In the genomic region with DNA sequence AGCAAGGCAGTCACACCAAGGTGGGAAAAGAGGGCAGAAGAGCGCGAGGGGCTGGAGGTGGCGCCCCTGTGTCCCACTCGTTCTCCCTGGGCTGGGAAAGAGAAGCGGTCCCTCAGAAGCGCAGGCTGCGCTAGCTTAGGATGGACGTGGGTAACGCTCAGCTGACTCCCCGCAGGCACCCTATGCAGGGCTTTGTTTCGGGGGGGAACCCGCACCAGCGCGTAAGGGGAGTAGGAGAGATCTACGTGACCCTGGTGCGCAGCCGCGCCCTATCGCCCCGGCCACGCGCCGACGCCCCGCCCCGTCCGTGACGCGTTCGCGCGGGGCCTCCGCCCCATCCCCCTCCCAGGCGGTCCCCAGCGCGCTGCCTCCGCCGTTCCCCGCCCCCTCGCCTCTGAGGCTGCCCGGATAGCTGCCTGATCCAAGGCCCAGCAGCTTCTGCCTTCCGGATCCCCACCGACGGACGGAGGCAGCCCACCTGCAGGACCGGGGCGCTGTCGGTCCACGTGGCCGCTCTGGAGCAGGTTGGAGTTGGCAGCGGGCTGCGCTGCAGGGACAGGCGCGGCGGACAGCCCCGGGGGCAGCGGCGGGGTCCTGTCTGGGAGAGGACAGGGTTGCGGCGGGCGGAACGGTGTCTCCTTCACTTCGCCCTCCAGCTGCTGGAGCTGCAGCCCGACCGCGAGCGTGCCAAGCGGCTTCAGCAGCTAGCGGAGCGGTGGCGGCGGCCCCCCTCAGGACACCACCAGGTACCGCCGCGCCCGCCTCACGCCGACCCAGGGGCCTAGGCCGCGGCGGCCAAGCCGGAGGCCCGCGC, we compare ENCODE assay signal across 1 cellular context.
TF ChIP-seq lines count a peak whose summit lies in the region.

A gene with protein sequence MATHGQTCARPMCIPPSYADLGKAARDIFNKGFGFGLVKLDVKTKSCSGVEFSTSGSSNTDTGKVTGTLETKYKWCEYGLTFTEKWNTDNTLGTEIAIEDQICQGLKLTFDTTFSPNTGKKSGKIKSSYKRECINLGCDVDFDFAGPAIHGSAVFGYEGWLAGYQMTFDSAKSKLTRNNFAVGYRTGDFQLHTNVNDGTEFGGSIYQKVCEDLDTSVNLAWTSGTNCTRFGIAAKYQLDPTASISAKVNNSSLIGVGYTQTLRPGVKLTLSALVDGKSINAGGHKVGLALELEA (plus strand): TSS at position 604 of the 814 bp plus-strand sequence. CDS start 363 bp downstream, outside the sequence.

TF ChIP-seq in HEK293, 187 proteins besides CTCF, POLR2A, EP300 and RAD21 (continued from another document and continues in another):
- TF ChIP-seq, protein P1, sequence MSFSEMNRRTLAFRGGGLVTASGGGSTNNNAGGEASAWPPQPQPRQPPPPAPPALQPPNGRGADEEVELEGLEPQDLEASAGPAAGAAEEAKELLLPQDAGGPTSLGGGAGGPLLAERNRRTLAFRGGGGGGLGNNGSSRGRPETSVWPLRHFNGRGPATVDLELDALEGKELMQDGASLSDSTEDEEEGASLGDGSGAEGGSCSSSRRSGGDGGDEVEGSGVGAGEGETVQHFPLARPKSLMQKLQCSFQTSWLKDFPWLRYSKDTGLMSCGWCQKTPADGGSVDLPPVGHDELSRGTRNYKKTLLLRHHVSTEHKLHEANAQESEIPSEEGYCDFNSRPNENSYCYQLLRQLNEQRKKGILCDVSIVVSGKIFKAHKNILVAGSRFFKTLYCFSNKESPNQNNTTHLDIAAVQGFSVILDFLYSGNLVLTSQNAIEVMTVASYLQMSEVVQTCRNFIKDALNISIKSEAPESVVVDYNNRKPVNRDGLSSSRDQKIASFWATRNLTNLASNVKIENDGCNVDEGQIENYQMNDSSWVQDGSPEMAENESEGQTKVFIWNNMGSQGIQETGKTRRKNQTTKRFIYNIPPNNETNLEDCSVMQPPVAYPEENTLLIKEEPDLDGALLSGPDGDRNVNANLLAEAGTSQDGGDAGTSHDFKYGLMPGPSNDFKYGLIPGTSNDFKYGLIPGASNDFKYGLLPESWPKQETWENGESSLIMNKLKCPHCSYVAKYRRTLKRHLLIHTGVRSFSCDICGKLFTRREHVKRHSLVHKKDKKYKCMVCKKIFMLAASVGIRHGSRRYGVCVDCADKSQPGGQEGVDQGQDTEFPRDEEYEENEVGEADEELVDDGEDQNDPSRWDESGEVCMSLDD (tag by site-specific recombination; IDR thresholded peaks at IDR 0.05) = no peak
- peak; percentile 78 for TF ChIP-seq SP2 (tag by site-specific recombination; IDR thresholded peaks at IDR 0.05)
- no peak for TF ChIP-seq ZNF560 (tag by site-specific recombination; IDR thresholded peaks at IDR 0.05; ENCODE audit: borderline replicate concordance)
- peak; percentile 78 for TF ChIP-seq EGR2 (tag by site-specific recombination; IDR thresholded peaks at IDR 0.05; ENCODE audit: low read depth)
- TF ChIP-seq, protein P2, sequence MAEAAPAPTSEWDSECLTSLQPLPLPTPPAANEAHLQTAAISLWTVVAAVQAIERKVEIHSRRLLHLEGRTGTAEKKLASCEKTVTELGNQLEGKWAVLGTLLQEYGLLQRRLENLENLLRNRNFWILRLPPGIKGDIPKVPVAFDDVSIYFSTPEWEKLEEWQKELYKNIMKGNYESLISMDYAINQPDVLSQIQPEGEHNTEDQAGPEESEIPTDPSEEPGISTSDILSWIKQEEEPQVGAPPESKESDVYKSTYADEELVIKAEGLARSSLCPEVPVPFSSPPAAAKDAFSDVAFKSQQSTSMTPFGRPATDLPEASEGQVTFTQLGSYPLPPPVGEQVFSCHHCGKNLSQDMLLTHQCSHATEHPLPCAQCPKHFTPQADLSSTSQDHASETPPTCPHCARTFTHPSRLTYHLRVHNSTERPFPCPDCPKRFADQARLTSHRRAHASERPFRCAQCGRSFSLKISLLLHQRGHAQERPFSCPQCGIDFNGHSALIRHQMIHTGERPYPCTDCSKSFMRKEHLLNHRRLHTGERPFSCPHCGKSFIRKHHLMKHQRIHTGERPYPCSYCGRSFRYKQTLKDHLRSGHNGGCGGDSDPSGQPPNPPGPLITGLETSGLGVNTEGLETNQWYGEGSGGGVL (tag by site-specific recombination; IDR thresholded peaks at IDR 0.05) = peak; percentile 32; the same call in 1 of the 2 replicates
- TF ChIP-seq, protein P3, sequence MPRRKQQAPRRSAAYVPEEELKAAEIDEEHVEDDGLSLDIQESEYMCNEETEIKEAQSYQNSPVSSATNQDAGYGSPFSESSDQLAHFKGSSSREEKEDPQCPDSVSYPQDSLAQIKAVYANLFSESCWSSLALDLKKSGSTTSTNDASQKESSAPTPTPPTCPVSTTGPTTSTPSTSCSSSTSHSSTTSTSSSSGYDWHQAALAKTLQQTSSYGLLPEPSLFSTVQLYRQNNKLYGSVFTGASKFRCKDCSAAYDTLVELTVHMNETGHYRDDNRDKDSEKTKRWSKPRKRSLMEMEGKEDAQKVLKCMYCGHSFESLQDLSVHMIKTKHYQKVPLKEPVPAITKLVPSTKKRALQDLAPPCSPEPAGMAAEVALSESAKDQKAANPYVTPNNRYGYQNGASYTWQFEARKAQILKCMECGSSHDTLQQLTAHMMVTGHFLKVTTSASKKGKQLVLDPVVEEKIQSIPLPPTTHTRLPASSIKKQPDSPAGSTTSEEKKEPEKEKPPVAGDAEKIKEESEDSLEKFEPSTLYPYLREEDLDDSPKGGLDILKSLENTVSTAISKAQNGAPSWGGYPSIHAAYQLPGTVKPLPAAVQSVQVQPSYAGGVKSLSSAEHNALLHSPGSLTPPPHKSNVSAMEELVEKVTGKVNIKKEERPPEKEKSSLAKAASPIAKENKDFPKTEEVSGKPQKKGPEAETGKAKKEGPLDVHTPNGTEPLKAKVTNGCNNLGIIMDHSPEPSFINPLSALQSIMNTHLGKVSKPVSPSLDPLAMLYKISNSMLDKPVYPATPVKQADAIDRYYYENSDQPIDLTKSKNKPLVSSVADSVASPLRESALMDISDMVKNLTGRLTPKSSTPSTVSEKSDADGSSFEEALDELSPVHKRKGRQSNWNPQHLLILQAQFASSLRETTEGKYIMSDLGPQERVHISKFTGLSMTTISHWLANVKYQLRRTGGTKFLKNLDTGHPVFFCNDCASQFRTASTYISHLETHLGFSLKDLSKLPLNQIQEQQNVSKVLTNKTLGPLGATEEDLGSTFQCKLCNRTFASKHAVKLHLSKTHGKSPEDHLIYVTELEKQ (tag by site-specific recombination; IDR thresholded peaks at IDR 0.05; ENCODE audit: borderline replicate concordance) = peak; percentile 36; the same call in 1 of the 2 replicates
- peak; percentile 95 for TF ChIP-seq ZXDB (tag by site-specific recombination; IDR thresholded peaks at IDR 0.05)
- TF ChIP-seq ZIC2 (tag by site-specific recombination; IDR thresholded peaks at IDR 0.05) = peak; percentile 54; the same call in 1 of the 2 replicates
- TF ChIP-seq, protein P4, sequence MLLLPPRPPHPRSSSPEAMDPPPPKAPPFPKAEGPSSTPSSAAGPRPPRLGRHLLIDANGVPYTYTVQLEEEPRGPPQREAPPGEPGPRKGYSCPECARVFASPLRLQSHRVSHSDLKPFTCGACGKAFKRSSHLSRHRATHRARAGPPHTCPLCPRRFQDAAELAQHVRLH (tag by site-specific recombination; IDR thresholded peaks at IDR 0.05) = peak; percentile 94
- no peak for TF ChIP-seq ZNF175 (tag by site-specific recombination; IDR thresholded peaks at IDR 0.05)
- 0 out of 2 replicates have a peak, but pooled peaks have one; percentile 11 for TF ChIP-seq ZNF596 (tag by site-specific recombination; IDR thresholded peaks at IDR 0.05)
- peak; percentile 50; the same call in 1 of the 2 replicates for TF ChIP-seq ZNF561 (tag by site-specific recombination; IDR thresholded peaks at IDR 0.05; ENCODE audit: borderline replicate concordance)
- TF ChIP-seq ZBTB7A (tag by site-specific recombination; IDR thresholded peaks at IDR 0.05; ENCODE audit: low read depth) = peak; percentile 92
- TF ChIP-seq ZNF433 (tag by site-specific recombination; IDR thresholded peaks at IDR 0.05; ENCODE audit: low read depth) = no peak
- no peak for TF ChIP-seq OVOL3 (tag by site-specific recombination; IDR thresholded peaks at IDR 0.05)
- 0 out of 2 replicates have a peak, but pooled peaks have one; percentile 45 for TF ChIP-seq ZNF10 (tag by site-specific recombination; IDR thresholded peaks at IDR 0.05)
- TF ChIP-seq GLIS1 (tag by site-specific recombination; IDR thresholded peaks at IDR 0.05) = peak; percentile 83
- no peak for TF ChIP-seq ZNF707 (tag by site-specific recombination; IDR thresholded peaks at IDR 0.05)
- TF ChIP-seq ZNF48 (tag by site-specific recombination; IDR thresholded peaks at IDR 0.05) = no peak
- TF ChIP-seq, protein P5, sequence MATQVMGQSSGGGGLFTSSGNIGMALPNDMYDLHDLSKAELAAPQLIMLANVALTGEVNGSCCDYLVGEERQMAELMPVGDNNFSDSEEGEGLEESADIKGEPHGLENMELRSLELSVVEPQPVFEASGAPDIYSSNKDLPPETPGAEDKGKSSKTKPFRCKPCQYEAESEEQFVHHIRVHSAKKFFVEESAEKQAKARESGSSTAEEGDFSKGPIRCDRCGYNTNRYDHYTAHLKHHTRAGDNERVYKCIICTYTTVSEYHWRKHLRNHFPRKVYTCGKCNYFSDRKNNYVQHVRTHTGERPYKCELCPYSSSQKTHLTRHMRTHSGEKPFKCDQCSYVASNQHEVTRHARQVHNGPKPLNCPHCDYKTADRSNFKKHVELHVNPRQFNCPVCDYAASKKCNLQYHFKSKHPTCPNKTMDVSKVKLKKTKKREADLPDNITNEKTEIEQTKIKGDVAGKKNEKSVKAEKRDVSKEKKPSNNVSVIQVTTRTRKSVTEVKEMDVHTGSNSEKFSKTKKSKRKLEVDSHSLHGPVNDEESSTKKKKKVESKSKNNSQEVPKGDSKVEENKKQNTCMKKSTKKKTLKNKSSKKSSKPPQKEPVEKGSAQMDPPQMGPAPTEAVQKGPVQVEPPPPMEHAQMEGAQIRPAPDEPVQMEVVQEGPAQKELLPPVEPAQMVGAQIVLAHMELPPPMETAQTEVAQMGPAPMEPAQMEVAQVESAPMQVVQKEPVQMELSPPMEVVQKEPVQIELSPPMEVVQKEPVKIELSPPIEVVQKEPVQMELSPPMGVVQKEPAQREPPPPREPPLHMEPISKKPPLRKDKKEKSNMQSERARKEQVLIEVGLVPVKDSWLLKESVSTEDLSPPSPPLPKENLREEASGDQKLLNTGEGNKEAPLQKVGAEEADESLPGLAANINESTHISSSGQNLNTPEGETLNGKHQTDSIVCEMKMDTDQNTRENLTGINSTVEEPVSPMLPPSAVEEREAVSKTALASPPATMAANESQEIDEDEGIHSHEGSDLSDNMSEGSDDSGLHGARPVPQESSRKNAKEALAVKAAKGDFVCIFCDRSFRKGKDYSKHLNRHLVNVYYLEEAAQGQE (tag by site-specific recombination; IDR thresholded peaks at IDR 0.05) = peak; percentile 28; the same call in 1 of the 2 replicates
- no peak for TF ChIP-seq ZNF571 (tag by site-specific recombination; IDR thresholded peaks at IDR 0.05)
- no peak for TF ChIP-seq ZBTB21 (tag by site-specific recombination; IDR thresholded peaks at IDR 0.05)
- no peak for TF ChIP-seq ZNF837 (tag by site-specific recombination; IDR thresholded peaks at IDR 0.05)
- no peak for TF ChIP-seq MYNN (tag by site-specific recombination; IDR thresholded peaks at IDR 0.05; ENCODE audit: borderline replicate concordance)
- no peak for TF ChIP-seq ZNF155 (tag by site-specific recombination; IDR thresholded peaks at IDR 0.05)
- TF ChIP-seq ZFP37 (tag by site-specific recombination; IDR thresholded peaks at IDR 0.05) = no peak
- no peak for TF ChIP-seq ZNF121 (tag by site-specific recombination; IDR thresholded peaks at IDR 0.05)
- peak; percentile 78 for TF ChIP-seq ZNF629 (tag by site-specific recombination; IDR thresholded peaks at IDR 0.05)
- no peak for TF ChIP-seq ZFP3 (tag by site-specific recombination; IDR thresholded peaks at IDR 0.05; ENCODE audit: low read depth)
- no peak for TF ChIP-seq HOXC10 (CRISPR knock-in tag; IDR thresholded peaks at IDR 0.05)
- no peak for TF ChIP-seq ZNF548 (tag by site-specific recombination; IDR thresholded peaks at IDR 0.05)
- no peak for TF ChIP-seq ZNF747 (tag by site-specific recombination; IDR thresholded peaks at IDR 0.05)
- TF ChIP-seq ZNF670 (tag by site-specific recombination; IDR thresholded peaks at IDR 0.05; ENCODE audit: low read depth) = no peak
- TF ChIP-seq, protein P6, sequence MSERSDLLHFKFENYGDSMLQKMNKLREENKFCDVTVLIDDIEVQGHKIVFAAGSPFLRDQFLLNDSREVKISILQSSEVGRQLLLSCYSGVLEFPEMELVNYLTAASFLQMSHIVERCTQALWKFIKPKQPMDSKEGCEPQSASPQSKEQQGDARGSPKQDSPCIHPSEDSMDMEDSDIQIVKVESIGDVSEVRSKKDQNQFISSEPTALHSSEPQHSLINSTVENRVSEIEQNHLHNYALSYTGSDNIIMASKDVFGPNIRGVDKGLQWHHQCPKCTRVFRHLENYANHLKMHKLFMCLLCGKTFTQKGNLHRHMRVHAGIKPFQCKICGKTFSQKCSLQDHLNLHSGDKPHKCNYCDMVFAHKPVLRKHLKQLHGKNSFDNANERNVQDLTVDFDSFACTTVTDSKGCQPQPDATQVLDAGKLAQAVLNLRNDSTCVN (tag by site-specific recombination; optimal IDR thresholded peaks at IDR 0.05) = peak; percentile 95
- TF ChIP-seq ZNF239 (tag by site-specific recombination; IDR thresholded peaks at IDR 0.05) = 0 out of 2 replicates have a peak, but pooled peaks have one; percentile 20
- TF ChIP-seq KLF7 (tag by site-specific recombination; IDR thresholded peaks at IDR 0.05; ENCODE audit: borderline replicate concordance) = peak; percentile 78
- no peak for TF ChIP-seq REPIN1 (tag by site-specific recombination; IDR thresholded peaks at IDR 0.05; ENCODE audit: low read depth)
- TF ChIP-seq, protein P7, sequence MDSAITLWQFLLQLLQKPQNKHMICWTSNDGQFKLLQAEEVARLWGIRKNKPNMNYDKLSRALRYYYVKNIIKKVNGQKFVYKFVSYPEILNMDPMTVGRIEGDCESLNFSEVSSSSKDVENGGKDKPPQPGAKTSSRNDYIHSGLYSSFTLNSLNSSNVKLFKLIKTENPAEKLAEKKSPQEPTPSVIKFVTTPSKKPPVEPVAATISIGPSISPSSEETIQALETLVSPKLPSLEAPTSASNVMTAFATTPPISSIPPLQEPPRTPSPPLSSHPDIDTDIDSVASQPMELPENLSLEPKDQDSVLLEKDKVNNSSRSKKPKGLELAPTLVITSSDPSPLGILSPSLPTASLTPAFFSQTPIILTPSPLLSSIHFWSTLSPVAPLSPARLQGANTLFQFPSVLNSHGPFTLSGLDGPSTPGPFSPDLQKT (IDR thresholded peaks at IDR 0.05; ENCODE audit: borderline replicate concordance, low read depth, low read length) = no peak
- TF ChIP-seq ZNF366 (tag by site-specific recombination; conservative IDR thresholded peaks at IDR 0.05) = no peak; the same call in 1 of the 2 replicates
- TF ChIP-seq ZNF423 (tag by site-specific recombination; IDR thresholded peaks at IDR 0.05) = no peak
- TF ChIP-seq KLF1 (tag by site-specific recombination; IDR thresholded peaks at IDR 0.05) = peak; percentile 60; the same call in 1 of the 2 replicates
- no peak for TF ChIP-seq ZNF701 (tag by site-specific recombination; IDR thresholded peaks at IDR 0.05)
- TF ChIP-seq TRIM28 (IDR thresholded peaks at IDR 0.05; ENCODE audit: borderline replicate concordance, low read length) = no peak
- no peak for TF ChIP-seq ZSCAN16 (tag by site-specific recombination; IDR thresholded peaks at IDR 0.05)
- TF ChIP-seq TCF7L2 (IDR thresholded peaks at IDR 0.05; ENCODE audit: borderline replicate concordance, low read depth, low read length) = no peak
- no peak for TF ChIP-seq ZFP41 (tag by site-specific recombination; IDR thresholded peaks at IDR 0.05; ENCODE audit: borderline replicate concordance)
- no peak for TF ChIP-seq ZNF664 (tag by site-specific recombination; IDR thresholded peaks at IDR 0.05)
- TF ChIP-seq ZNF311 (tag by site-specific recombination; IDR thresholded peaks at IDR 0.05; ENCODE audit: borderline replicate concordance) = no peak
